In genomic region chr11:126338346-126339055, GRCh38 we compare ENCODE assay signal across 24 cellular contexts. TPM values are rescaled to one million over a fixed set of nuclear protein-coding genes. Genes with fewer than 3 reads are reported as not detected.
DNase-seq lines count a peak whose midpoint lies in the region; ATAC-seq and TF ChIP-seq lines count a peak whose summit lies in the region.
"Had no signal": no experiment of that assay in that cellular context is flagged by ENCODE, and none has a peak within 500 bp of the region (broad histone marks: within the 10 kb centered on the region; RNA-seq: fewer than 3 reads in every experiment).

No MANE protein-coding gene starts in this region.

- no peak overlapping the region for H2AFZ ChIP-seq in mammary epithelial cell (ENCODE audit: low read depth, low read length)

- intact Hi-C loops in activated CD4-positive, alpha-beta T cell treated with anti-CD3 and anti-CD28 coated beads, Interleukin-2, amount 10 ng/mL, durations not matched to agents 24 days and 14 days (cut with micrococcal nuclease) = no loop called here
- intact Hi-C loops in lower lobe of right lung (cut with DNase I) = no loop called here
- intact Hi-C loops in stomach (cut with DNase I; ENCODE audit: low total_unique reads) = no loop called here
- intact Hi-C loops in mammary epithelial cell (cut with micrococcal nuclease) = no loop called here

- H3K27ac ChIP-seq in RWPE2 (ENCODE audit: poor library complexity, severe bottlenecking) (no peak overlapping the region), lower lobe of right lung (no peak overlapping the region), stomach (peak overlapping the region in 3 of 5 donors; percentile 7 to 32 (median 17)), mammary epithelial cell (ENCODE audit: insufficient read depth, low read depth, low read length) (no peak overlapping the region)
- H3K27ac ChIP-seq: psoas muscle, uterus had no signal

- no peak overlapping the region for H3K9ac ChIP-seq in mammary epithelial cell (ENCODE audit: insufficient read depth, low read length)

- H3K36me3 Mint-ChIP-seq in activated CD4-positive, alpha-beta T cell treated with anti-CD3 and anti-CD28 coated beads, Interleukin-2, amount 10 ng/mL, durations not matched to agents 24 days and 14 days (ENCODE audit: low read depth) = peaks cover 34% of the 10 kb centered on the region

- 81 to 88% (median 85%) methylated on average over 7 of the region's 7 CpGs for WGBS in stomach, 5 donors
- WGBS in mammary epithelial cell (ENCODE audit: low coverage, missing lambda C conversion rate) = 95% methylated on average over 6 of the region's 7 CpGs

- H3K4me2 ChIP-seq in mammary epithelial cell (ENCODE audit: insufficient read depth, low read depth, low read length) = no peak overlapping the region

- no peaks in the 10 kb centered on the region for H4K20me1 ChIP-seq in mammary epithelial cell (ENCODE audit: insufficient read depth, low read length)

- no peaks in the 10 kb centered on the region for H3K9me3 ChIP-seq in RWPE2 (ENCODE audit: severe bottlenecking)
- H3K9me3 ChIP-seq in lower lobe of right lung = no peaks in the 10 kb centered on the region
- no peaks in the 10 kb centered on the region for H3K9me3 ChIP-seq in stomach
- H3K9me3 ChIP-seq in mammary epithelial cell (replicated peaks; ENCODE audit: insufficient read depth, low read length) = no peaks in the 10 kb centered on the region
- H3K9me3 ChIP-seq: psoas muscle, uterus had no signal

- H3K27me3 ChIP-seq in RWPE2 (ENCODE audit: insufficient read depth, poor library complexity, severe bottlenecking) (no peaks in the 10 kb centered on the region), lower lobe of right lung (ENCODE audit: low read depth) (no peaks in the 10 kb centered on the region), stomach (no peaks in the 10 kb centered on the region), mammary epithelial cell (ENCODE audit: insufficient read depth, low read length) (no peaks in the 10 kb centered on the region)
- H3K27me3 ChIP-seq: uterus had no signal

- H3K4me3 Mint-ChIP-seq in activated CD4-positive, alpha-beta T cell treated with anti-CD3 and anti-CD28 coated beads, Interleukin-2, amount 10 ng/mL, durations not matched to agents 24 days and 14 days = no peak overlapping the region
- H3K4me3 Mint-ChIP-seq: HFFc6, neural crest cell had no signal

- H3K4me1 ChIP-seq in RWPE2 (ENCODE audit: insufficient read depth, poor library complexity, severe bottlenecking) (peaks cover 30% of the 10 kb centered on the region), lower lobe of right lung (peaks cover 25% of the 10 kb centered on the region), stomach (peaks cover 14 to 49% (median 19%) of the 10 kb centered on the region in 4 donors), mammary epithelial cell (ENCODE audit: insufficient read depth, low read length) (peaks cover 21% of the 10 kb centered on the region)
- H3K4me1 ChIP-seq: uterus had no signal

- H3K4me1 Mint-ChIP-seq in activated CD4-positive, alpha-beta T cell treated with anti-CD3 and anti-CD28 coated beads, Interleukin-2, amount 10 ng/mL, durations not matched to agents 24 days and 14 days = peaks cover 26% of the 10 kb centered on the region

- DNase-seq in activated CD4-positive, alpha-beta T cell treated with anti-CD3 and anti-CD28 coated beads, Interleukin-2, amount 10 ng/mL, durations not matched to agents 24 days and 14 days = no peak
- DNase-seq in activated CD4-positive, alpha-beta T cell treated with anti-CD3 and anti-CD28 coated beads for 4 hours = no peak
- DNase-seq in RWPE2 (ENCODE audit: low spot score) (peak; percentile 41), lower lobe of right lung (no peak), stomach (no peak), DMS 273 treated with DMSO at 0.1 percent for 48 hours (lab: John Stamatoyannopoulos, UW) (no peak), mammary epithelial cell (no peak), HT-29 (ENCODE audit: low spot score) (no peak)
- DNase-seq: activated CD4-positive, alpha-beta T cell treated with anti-CD3 and anti-CD28 coated beads, Interleukin-2, amount 50 U/mL, for 48 hours; activated naive CD4-positive, alpha-beta T cell; activated T-cell treated with anti-CD3 and anti-CD28 coated beads for 4 hours; C1 segment of cervical spinal cord; DMS153; effector CD4-positive, alpha-beta T cell; GF-D8; HFFc6; midbrain; NCI-H1417; NCI-H524 treated with DMSO at 0.1 percent for 48 hours; psoas muscle; small intestine; uterus had no signal

- ATAC-seq in RWPE2 (ENCODE audit: low read depth) (no peak), lower lobe of right lung (peak; percentile 31 to 45)
- ATAC-seq: esophagus mucosa, psoas muscle had no signal

- TF ChIP-seq CTCF in RWPE2 (IDR thresholded peaks at IDR 0.05; ENCODE audit: poor library complexity, severe bottlenecking) = no peak
- no peak for TF ChIP-seq CTCF in lower lobe of right lung (IDR thresholded peaks at IDR 0.05)
- TF ChIP-seq CTCF in stomach (IDR thresholded peaks at IDR 0.05) = no peak
- TF ChIP-seq CTCF in mammary epithelial cell (conservative IDR thresholded peaks at IDR 0.05 in 1 of 2, IDR thresholded peaks at IDR 0.05 in 1 of 2; ENCODE audit: extremely low read depth in 1 of 2, insufficient read depth in 1 of 2, low read depth in 1 of 2, low read length in 2 of 2) = no peak

- dilution Hi-C loops in mammary epithelial cell (cut with HindIII; ENCODE audit: low sequenced_read_pairs) = no loop called here

- no peak for TF ChIP-seq EP300 in stomach (IDR thresholded peaks at IDR 0.05)

- H3K9me3 Mint-ChIP-seq in activated CD4-positive, alpha-beta T cell treated with anti-CD3 and anti-CD28 coated beads, Interleukin-2, amount 10 ng/mL, durations not matched to agents 24 days and 14 days = no peaks in the 10 kb centered on the region
- H3K9me3 Mint-ChIP-seq: HFFc6, neural crest cell had no signal

- H3K36me3 ChIP-seq in RWPE2 (ENCODE audit: low read depth) (peaks cover 8% of the 10 kb centered on the region; the same call in 1 of the 2 replicates), lower lobe of right lung (peaks cover 18% of the 10 kb centered on the region), stomach (peaks cover 12 to 70% (median 58%) of the 10 kb centered on the region in 4 donors), mammary epithelial cell (ENCODE audit: insufficient read depth, low read length) (no peaks in the 10 kb centered on the region)
- H3K36me3 ChIP-seq: uterus had no signal

- CTCF ChIA-PET in mammary epithelial cell (lab: Charles Lee; ENCODE audit: low non-redundant PET) = no interaction called here

- no peaks in the 10 kb centered on the region for H3K27me3 Mint-ChIP-seq in activated CD4-positive, alpha-beta T cell treated with anti-CD3 and anti-CD28 coated beads, Interleukin-2, amount 10 ng/mL, durations not matched to agents 24 days and 14 days

- no peak overlapping the region for H3K4me3 ChIP-seq in RWPE2 (ENCODE audit: severe bottlenecking)
- no peak overlapping the region for H3K4me3 ChIP-seq in lower lobe of right lung
- H3K4me3 ChIP-seq in stomach = no peak overlapping the region
- no peak overlapping the region for H3K4me3 ChIP-seq in mammary epithelial cell (replicated peaks in 1 of 3; ENCODE audit: insufficient read depth in 1 of 3, low read depth in 2 of 3, low read length in 3 of 3)
- H3K4me3 ChIP-seq: psoas muscle, uterus had no signal

- in situ Hi-C loops in mammary epithelial cell (cut with MboI; ENCODE audit: low sequenced_read_pairs in 2 of 2) = loop anchor here in 1 of 2 donors (25.0 kb wide), 1 partner anchor 649 kb away; no protein-coding TSS in a partner anchor

- H3K27ac Mint-ChIP-seq in activated CD4-positive, alpha-beta T cell treated with anti-CD3 and anti-CD28 coated beads, Interleukin-2, amount 10 ng/mL, durations not matched to agents 24 days and 14 days = peak overlapping the region; percentile 61
- H3K27ac Mint-ChIP-seq: HFFc6 had no signal

- H3K79me2 ChIP-seq in mammary epithelial cell (ENCODE audit: insufficient read depth, low read length) = no peaks in the 10 kb centered on the region

- TF ChIP-seq POLR2A in stomach (IDR thresholded peaks at IDR 0.05) = no peak

- BruUV-seq in mammary epithelial cell (replicated peaks; lab: Mats Ljungman, UMichigan) = no TSS peak

RNA-seq across cellular contexts. Expression of gene ST3GAL4, which starts 17.0 kb away (rescaled TPM):
- 12.3 and 13.3 TPM in 2 replicates for total RNA-seq in activated CD4-positive, alpha-beta T cell treated with anti-CD3 and anti-CD28 coated beads, Interleukin-2, amount 10 ng/mL, durations not matched to agents 24 days and 14 days
- total RNA-seq in lower lobe of right lung (26.2 TPM), stomach (10 to 100 TPM in 3 of 5 donors, 1 to 10 TPM in 1, not detected in 1; 9.9 to 31.0 (median 18.4) TPM), mammary epithelial cell (10 to 100 TPM; 32.8 to 38.0 TPM)
- polyA plus RNA-seq in stomach (10 to 100 TPM; 12.5 to 26.0 (median 15.7) TPM), mammary epithelial cell (35.9 TPM)
- polyA minus RNA-seq in mammary epithelial cell = 72.9 TPM
- total RNA-seq in HT-29 (2014; rRNA removed; shearing (Covaris generic)) = 140 and 158 TPM in 2 replicates

RNA-seq across cellular contexts. Expression of gene DCPS, which starts 34.6 kb away (rescaled TPM):
- total RNA-seq in activated CD4-positive, alpha-beta T cell treated with anti-CD3 and anti-CD28 coated beads, Interleukin-2, amount 10 ng/mL, durations not matched to agents 24 days and 14 days = 36.0 and 40.2 TPM in 2 replicates
- total RNA-seq in lower lobe of right lung = 14.7 TPM
- total RNA-seq in stomach = 10 to 100 TPM in 2 of 5 donors, 1 to 10 TPM in 3; 1.8 to 60.3 (median 5.9) TPM
- 10 to 100 TPM; 10.5 to 21.2 (median 14.7) TPM for polyA plus RNA-seq in stomach
- total RNA-seq in mammary epithelial cell = 10 to 100 TPM; 16.5 to 29.0 TPM
- polyA plus RNA-seq in mammary epithelial cell = 41.1 TPM
- polyA minus RNA-seq in mammary epithelial cell = 22.1 TPM
- total RNA-seq in HT-29 (2014; rRNA removed; shearing (Covaris generic)) = 51.0 and 63.2 TPM in 2 replicates

RNA-seq across cellular contexts. Expression of gene TIRAP, which starts 55.6 kb away (rescaled TPM):
- total RNA-seq in activated CD4-positive, alpha-beta T cell treated with anti-CD3 and anti-CD28 coated beads, Interleukin-2, amount 10 ng/mL, durations not matched to agents 24 days and 14 days = 11.4 and 12.0 TPM in 2 replicates
- total RNA-seq in lower lobe of right lung (15.2 TPM), stomach (10 to 100 TPM in 3 of 5 donors, 1 to 10 TPM in 2; 5.1 to 86.2 (median 15.6) TPM), mammary epithelial cell (1 to 10 TPM; 6.3 to 8.8 TPM)
- polyA plus RNA-seq in stomach (1 to 10 TPM; 3.7 to 6.6 (median 5.2) TPM), mammary epithelial cell (6.0 TPM)
- polyA minus RNA-seq in mammary epithelial cell = 4.8 TPM
- 11.6 and 12.3 TPM in 2 replicates for total RNA-seq in HT-29 (2014; rRNA removed; shearing (Covaris generic))

Comparison
In these comparisons a context has a peak if more than half of its experiments do, and no peak if none do; other contexts are left out.
1. H3K27ac ChIP-seq: peak in stomach (3 of 5); none in RWPE2 (single experiment), lower lobe of right lung (single experiment) and mammary epithelial cell (single experiment).